ENCODE assay signal across 8 cellular contexts in genomic region chr20:36575066-36575743, GRCh38. TPM values are rescaled to one million over a fixed set of nuclear protein-coding genes. Genes with fewer than 3 reads are reported as not detected.
DNase-seq lines count a peak whose midpoint lies in the region; ATAC-seq and FAIRE-seq lines count a peak whose summit lies in the region.

No MANE protein-coding gene starts in this region.

- no peaks in the 10 kb centered on the region for H3K9me3 ChIP-seq in right cardiac atrium (ENCODE audit: control insufficient read depth, low read length)

- POLR2A ChIA-PET in activated naive CD8-positive, alpha-beta T cell treated with anti-CD3 and anti-CD28 coated beads, Interleukin-2, amount 10 ng/mL, durations not matched to agents 7 days and 5 days (lab: Charles Lee) = interaction anchor here (1.0 to 10.0 kb wide), 4 partner anchors 17 to 70 kb away, joined by 3 to 195 read pairs (median 36); partner anchors contain the start of genes RAB5IF and SLA2

- WGBS in right cardiac atrium = 3% methylated on average over 20 of the region's 20 CpGs

- H3K27ac ChIP-seq in right cardiac atrium (ENCODE audit: low read length) = peak overlapping the region; percentile 28

- peaks cover 3% of the 10 kb centered on the region for H3K4me1 ChIP-seq in right cardiac atrium (ENCODE audit: control insufficient read depth, insufficient read depth, low read length)

- no peaks in the 10 kb centered on the region for H3K9me3 Mint-ChIP-seq in activated naive CD8-positive, alpha-beta T cell treated with anti-CD3 and anti-CD28 coated beads, Interleukin-2, amount 10 ng/mL, durations not matched to agents 7 days and 5 days

- H3K4me1 Mint-ChIP-seq in activated naive CD8-positive, alpha-beta T cell treated with anti-CD3 and anti-CD28 coated beads, Interleukin-2, amount 10 ng/mL, durations not matched to agents 7 days and 5 days = peaks cover 39% of the 10 kb centered on the region

- ATAC-seq in activated naive CD8-positive, alpha-beta T cell treated with anti-CD3 and anti-CD28 coated beads, Interleukin-2, amount 10 ng/mL, durations not matched to agents 7 days and 5 days (ENCODE audit: low read depth) = peak; percentile 2
- ATAC-seq in right cardiac atrium (peak; percentile 25 to 32), HG03378 (IDR thresholded peaks at IDR 0.05; ENCODE audit: unreplicated experiment) (no peak)

- FAIRE-seq in GM19239 (lab: Jason Lieb, UNC) = peak; percentile 40

- H3K27me3 Mint-ChIP-seq in activated naive CD8-positive, alpha-beta T cell treated with anti-CD3 and anti-CD28 coated beads, Interleukin-2, amount 10 ng/mL, durations not matched to agents 7 days and 5 days = no peaks in the 10 kb centered on the region

- peak overlapping the region; percentile 95 for H3K27ac Mint-ChIP-seq in activated naive CD8-positive, alpha-beta T cell treated with anti-CD3 and anti-CD28 coated beads, Interleukin-2, amount 10 ng/mL, durations not matched to agents 7 days and 5 days

- H3K4me3 ChIP-seq in right cardiac atrium (ENCODE audit: low read length) = peak overlapping the region; percentile 98

- DNase-seq in Ammon's horn (ENCODE audit: low spot score) = peak; percentile 25
- DNase-seq in GM19239 (ENCODE audit: insufficient read length, low spot score) = peak; percentile 44
- peak; percentile 83 for DNase-seq in NCI-H2196 treated with DMSO at 0.1 percent for 48 hours (lab: John Stamatoyannopoulos, UW; ENCODE audit: unreplicated experiment)
- DNase-seq in activated naive CD8-positive, alpha-beta T cell treated with anti-CD3 and anti-CD28 coated beads, Interleukin-2, amount 10 ng/mL, durations not matched to agents 7 days and 5 days = peak; percentile 45
- DNase-seq in right cardiac atrium = peak; percentile 61 to 84 (median 79)
- DNase-seq in renal cortical epithelial cell (ENCODE audit: low read depth) = peak; percentile 45
- DNase-seq in NCI-H187 treated with DMSO at 0.1 percent for 48 hours (lab: John Stamatoyannopoulos, UW) = no peak

- intact Hi-C loops in right cardiac atrium (cut with DNase I) = no loop called here

- peaks cover 23% of the 10 kb centered on the region for H3K36me3 Mint-ChIP-seq in activated naive CD8-positive, alpha-beta T cell treated with anti-CD3 and anti-CD28 coated beads, Interleukin-2, amount 10 ng/mL, durations not matched to agents 7 days and 5 days

- H3K4me3 Mint-ChIP-seq in activated naive CD8-positive, alpha-beta T cell treated with anti-CD3 and anti-CD28 coated beads, Interleukin-2, amount 10 ng/mL, durations not matched to agents 7 days and 5 days = peak overlapping the region; percentile 94

- H3K27me3 ChIP-seq in right cardiac atrium (ENCODE audit: control insufficient read depth, insufficient read depth) = no peaks in the 10 kb centered on the region

RNA-seq across cellular contexts. Expression of gene TGIF2, which starts 1.8 kb away (rescaled TPM):
- 10 to 100 TPM; 32.2 to 33.1 TPM for total RNA-seq in activated naive CD8-positive, alpha-beta T cell treated with anti-CD3 and anti-CD28 coated beads, Interleukin-2, amount 10 ng/mL, durations not matched to agents 7 days and 5 days
- total RNA-seq in right cardiac atrium = 10 to 100 TPM in 2 of 4 donors, 1 to 10 TPM in 2; 9.9 to 13.4 (median 10.1) TPM
- polyA plus RNA-seq in right cardiac atrium = 4.9 TPM
- 13.4 and 21.5 TPM in 2 replicates for total RNA-seq in renal cortical epithelial cell

RNA-seq across cellular contexts. Expression of gene RAB5IF, which starts 30.4 kb away (rescaled TPM):
- total RNA-seq in activated naive CD8-positive, alpha-beta T cell treated with anti-CD3 and anti-CD28 coated beads, Interleukin-2, amount 10 ng/mL, durations not matched to agents 7 days and 5 days = 10 to 100 TPM; 73.1 to 76.1 TPM
- total RNA-seq in right cardiac atrium (10 to 100 TPM; 60.2 to 69.9 (median 62.9) TPM), renal cortical epithelial cell (97.6 and 117 TPM in 2 replicates)
- polyA plus RNA-seq in right cardiac atrium = 74.3 TPM

RNA-seq across cellular contexts. Expression of gene MYL9, which starts 33.9 kb away (rescaled TPM):
- under 1 TPM; 0.51 to 0.61 TPM for total RNA-seq in activated naive CD8-positive, alpha-beta T cell treated with anti-CD3 and anti-CD28 coated beads, Interleukin-2, amount 10 ng/mL, durations not matched to agents 7 days and 5 days
- total RNA-seq in right cardiac atrium (1,000 to 10,000 TPM; 1,717 to 2,567 (median 2,144) TPM), renal cortical epithelial cell (1.6 and 3.5 TPM in 2 replicates)
- 1,393 TPM for polyA plus RNA-seq in right cardiac atrium

Comparison
In these comparisons a context has a peak if more than half of its experiments do, and no peak if none do; other contexts are left out.
1. RNA of gene MYL9, which starts 33.9 kb away (total RNA-seq): 1,717 to 2,567 TPM in right cardiac atrium; 1.6 to 3.5 TPM in renal cortical epithelial cell and 0.51 to 0.61 TPM in activated naive CD8-positive, alpha-beta T cell treated with anti-CD3 and anti-CD28 coated beads, Interleukin-2, amount 10 ng/mL, durations not matched to agents 7 days and 5 days; every median in the first group is over 100 times any median in the second.